In genomic region chr4:14864365-14864762, GRCh38 we compare ENCODE assay signal across 18 cellular contexts.
DNase-seq lines count a peak whose midpoint lies in the region; ATAC-seq and TF ChIP-seq lines count a peak whose summit lies in the region.
"Had no signal": no experiment of that assay in that cellular context is flagged by ENCODE, and none has a peak within 500 bp of the region (broad histone marks: within the 10 kb centered on the region; RNA-seq: fewer than 3 reads in every experiment).

No MANE protein-coding gene starts in this region.

- H3K4me3 Mint-ChIP-seq in CD14-positive monocyte: peak overlapping the region in 1 of 2 donors; percentile 35
- no peak overlapping the region for H3K4me3 Mint-ChIP-seq in activated CD8-positive, alpha-beta memory T cell treated with anti-CD3 and anti-CD28 coated beads, Interleukin-2, amount 10 ng/mL, durations not matched to agents 7 days and 5 days
- H3K4me3 Mint-ChIP-seq: activated CD8-positive, alpha-beta T cell treated with anti-CD3 and anti-CD28 coated beads for 36 hours; activated naive CD8-positive, alpha-beta T cell treated with anti-CD3 and anti-CD28 coated beads, Interleukin-2, amount 10 ng/mL, durations not matched to agents 7 days and 5 days had no signal

- no peaks in the 10 kb centered on the region for H3K4me1 ChIP-seq in PC-3 (ENCODE audit: insufficient read depth, low read length)
- H3K4me1 ChIP-seq: breast epithelium had no signal

- peaks cover 0 to 2% (median 0%) of the 10 kb centered on the region in 7 donors for H3K9me3 Mint-ChIP-seq in CD14-positive monocyte
- no peaks in the 10 kb centered on the region for H3K9me3 Mint-ChIP-seq in activated CD8-positive, alpha-beta memory T cell treated with anti-CD3 and anti-CD28 coated beads, Interleukin-2, amount 10 ng/mL, durations not matched to agents 7 days and 5 days (ENCODE audit: low read depth)
- H3K9me3 Mint-ChIP-seq: activated CD8-positive, alpha-beta T cell treated with anti-CD3 and anti-CD28 coated beads for 36 hours; activated naive CD8-positive, alpha-beta T cell treated with anti-CD3 and anti-CD28 coated beads, Interleukin-2, amount 10 ng/mL, durations not matched to agents 7 days and 5 days had no signal

- no peak overlapping the region for H3K4me2 ChIP-seq in PC-3 (ENCODE audit: low read length)

- no peak for ATAC-seq in activated CD8-positive, alpha-beta memory T cell treated with anti-CD3 and anti-CD28 coated beads, Interleukin-2, amount 10 ng/mL, durations not matched to agents 7 days and 5 days
- ATAC-seq in PC-3: no peak
- ATAC-seq: activated CD8-positive, alpha-beta T cell treated with anti-CD3 and anti-CD28 coated beads for 36 hours; HepG2 had no signal

- no peaks in the 10 kb centered on the region for H3K9me2 ChIP-seq in PC-3 (replicated peaks; ENCODE audit: low read length)

- no TSS peak for BruUV-seq in PC-3 (replicated peaks; lab: Mats Ljungman, UMichigan)

- no peaks in the 10 kb centered on the region for H3K9me3 ChIP-seq in PC-3 (ENCODE audit: low read length)
- H3K9me3 ChIP-seq: breast epithelium, MG63 had no signal

- H3K79me2 ChIP-seq in PC-3 (ENCODE audit: low read length): no peaks in the 10 kb centered on the region

- TF ChIP-seq CTCF in CD14-positive monocyte (IDR thresholded peaks at IDR 0.05): no peak
- TF ChIP-seq CTCF in dorsolateral prefrontal cortex (IDR thresholded peaks at IDR 0.05 in 54 of 56, conservative IDR thresholded peaks at IDR 0.05 in 2 of 56; ENCODE audit: low read depth in 1 of 56, partially characterized antibody in 56 of 56): no peak
- TF ChIP-seq CTCF in RWPE1 (conservative IDR thresholded peaks at IDR 0.05; ENCODE audit: low read depth): no peak
- no peak for TF ChIP-seq CTCF in PC-3 (conservative IDR thresholded peaks at IDR 0.05; ENCODE audit: low read depth, low read length)

- H3K9ac ChIP-seq in PC-3 (ENCODE audit: low read length): no peak overlapping the region
- H3K9ac ChIP-seq: GM23248 had no signal

- H3K4me3 ChIP-seq in dorsolateral prefrontal cortex (no peak overlapping the region), PC-3 (ENCODE audit: low read length) (no peak overlapping the region)
- H3K4me3 ChIP-seq: breast epithelium, GM23248, MG63 had no signal

- no peaks in the 10 kb centered on the region for H3F3A ChIP-seq in PC-3 (ENCODE audit: low read length, unreplicated experiment)

- H3K27ac Mint-ChIP-seq in CD14-positive monocyte: peak overlapping the region; percentile 62 to 90 (median 77)
- no peak overlapping the region for H3K27ac Mint-ChIP-seq in activated CD8-positive, alpha-beta memory T cell treated with anti-CD3 and anti-CD28 coated beads, Interleukin-2, amount 10 ng/mL, durations not matched to agents 7 days and 5 days
- H3K27ac Mint-ChIP-seq: activated CD8-positive, alpha-beta T cell treated with anti-CD3 and anti-CD28 coated beads for 36 hours; activated naive CD8-positive, alpha-beta T cell treated with anti-CD3 and anti-CD28 coated beads, Interleukin-2, amount 10 ng/mL, durations not matched to agents 7 days and 5 days had no signal

- H3K27ac ChIP-seq in dorsolateral prefrontal cortex: peak overlapping the region in 34 of 59 donors; percentile 1 to 67 (median 36)
- no peak overlapping the region for H3K27ac ChIP-seq in RWPE1
- H3K27ac ChIP-seq in PC-3 (ENCODE audit: low read length): no peak overlapping the region
- H3K27ac ChIP-seq: GM23248 had no signal

- no peaks in the 10 kb centered on the region for H3K36me3 ChIP-seq in PC-3 (ENCODE audit: low read depth, low read length)
- H3K36me3 ChIP-seq: breast epithelium, MG63 had no signal

- H3K27me3 ChIP-seq in dorsolateral prefrontal cortex (no peaks in the 10 kb centered on the region), PC-3 (ENCODE audit: low read length) (no peaks in the 10 kb centered on the region)
- H3K27me3 ChIP-seq: breast epithelium, MG63 had no signal

- H3K36me3 Mint-ChIP-seq in CD14-positive monocyte: no peaks in the 10 kb centered on the region
- H3K36me3 Mint-ChIP-seq in activated CD8-positive, alpha-beta memory T cell treated with anti-CD3 and anti-CD28 coated beads, Interleukin-2, amount 10 ng/mL, durations not matched to agents 7 days and 5 days: no peaks in the 10 kb centered on the region
- H3K36me3 Mint-ChIP-seq: activated naive CD8-positive, alpha-beta T cell treated with anti-CD3 and anti-CD28 coated beads, Interleukin-2, amount 10 ng/mL, durations not matched to agents 7 days and 5 days had no signal

- H3K4me1 Mint-ChIP-seq in CD14-positive monocyte: peaks cover 21% of the 10 kb centered on the region
- no peaks in the 10 kb centered on the region for H3K4me1 Mint-ChIP-seq in activated CD8-positive, alpha-beta memory T cell treated with anti-CD3 and anti-CD28 coated beads, Interleukin-2, amount 10 ng/mL, durations not matched to agents 7 days and 5 days

- H2AFZ ChIP-seq in PC-3 (ENCODE audit: low read length): no peak overlapping the region

- H3K27me3 Mint-ChIP-seq in CD14-positive monocyte (ENCODE audit: low read depth in 3 of 3): peaks cover 15 to 23% (median 18%) of the 10 kb centered on the region in 3 donors
- H3K27me3 Mint-ChIP-seq in activated CD8-positive, alpha-beta memory T cell treated with anti-CD3 and anti-CD28 coated beads, Interleukin-2, amount 10 ng/mL, durations not matched to agents 7 days and 5 days: peaks cover 27% of the 10 kb centered on the region

- H4K20me1 ChIP-seq in PC-3 (ENCODE audit: low read length): no peaks in the 10 kb centered on the region

- DNase-seq in CD14-positive monocyte (ENCODE audit: low spot score) (no peak), MV-4-11 (lab: John Stamatoyannopoulos, UW) (peak; percentile 81), dorsolateral prefrontal cortex (no peak), pons (ENCODE audit: low spot score) (peak; percentile 67), RWPE1 (ENCODE audit: low spot score) (no peak), PC-3 (no peak), NCI-H2029 (lab: John Stamatoyannopoulos, UW) (no peak)
- DNase-seq in activated CD8-positive, alpha-beta memory T cell treated with anti-CD3 and anti-CD28 coated beads, Interleukin-2, amount 10 ng/mL, durations not matched to agents 7 days and 5 days: no peak
- DNase-seq: activated CD8-positive, alpha-beta T cell treated with anti-CD3 and anti-CD28 coated beads for 36 hours; activated naive CD8-positive, alpha-beta T cell treated with anti-CD3 and anti-CD28 coated beads, Interleukin-2, amount 10 ng/mL, durations not matched to agents 7 days and 5 days; mesendoderm; MG63; NCI-H2081 treated with DMSO at 0.1 percent for 48 hours; NCI-H510A; right cardiac atrium had no signal

- POLR2A ChIA-PET in RWPE1 (lab: Yijun Ruan, JAX; ENCODE audit: low non-redundant PET): no interaction called here
- POLR2A ChIA-PET in PC-3 (lab: Charles Lee; ENCODE audit: unreplicated experiment): interaction anchor here (0.5 kb wide), 1 partner anchor 8 kb away, joined by 3 read pairs; no protein-coding TSS in a partner anchor

- CTCF ChIA-PET in activated CD8-positive, alpha-beta memory T cell treated with anti-CD3 and anti-CD28 coated beads, Interleukin-2, amount 10 ng/mL, durations not matched to agents 7 days and 5 days (lab: Charles Lee): interaction anchor here (0.7 kb wide), 1 partner anchor 10 kb away, joined by 3 read pairs; no protein-coding TSS in a partner anchor
- CTCF ChIA-PET in RWPE1 (lab: Yijun Ruan, JAX): interaction anchor here (0.6 kb wide), 1 partner anchor 101 kb away, joined by 3 read pairs; no protein-coding TSS in a partner anchor
- CTCF ChIA-PET in PC-3 (lab: Charles Lee): no interaction called here

- intact Hi-C loops in CD14-positive monocyte (cut with micrococcal nuclease): no loop called here
- intact Hi-C loops in dorsolateral prefrontal cortex (cut with DNase I): no loop called here
- intact Hi-C loops in PC-3 (cut with micrococcal nuclease): no loop called here

Comparison
In these comparisons a context has a peak if more than half of its experiments do, and no peak if none do; other contexts are left out.
1. DNase-seq: peak in MV-4-11 (single experiment) and pons (single experiment); none in CD14-positive monocyte (single experiment), dorsolateral prefrontal cortex (0 of 10), activated CD8-positive, alpha-beta memory T cell treated with anti-CD3 and anti-CD28 coated beads, Interleukin-2, amount 10 ng/mL, durations not matched to agents 7 days and 5 days (single experiment), RWPE1 (single experiment), PC-3 (single experiment) and NCI-H2029 (single experiment).
2. H3K27ac ChIP-seq: peak in dorsolateral prefrontal cortex (34 of 59); none in RWPE1 (single experiment) and PC-3 (single experiment).